ENCODE assay signal across 2 cellular contexts in the genomic region with DNA sequence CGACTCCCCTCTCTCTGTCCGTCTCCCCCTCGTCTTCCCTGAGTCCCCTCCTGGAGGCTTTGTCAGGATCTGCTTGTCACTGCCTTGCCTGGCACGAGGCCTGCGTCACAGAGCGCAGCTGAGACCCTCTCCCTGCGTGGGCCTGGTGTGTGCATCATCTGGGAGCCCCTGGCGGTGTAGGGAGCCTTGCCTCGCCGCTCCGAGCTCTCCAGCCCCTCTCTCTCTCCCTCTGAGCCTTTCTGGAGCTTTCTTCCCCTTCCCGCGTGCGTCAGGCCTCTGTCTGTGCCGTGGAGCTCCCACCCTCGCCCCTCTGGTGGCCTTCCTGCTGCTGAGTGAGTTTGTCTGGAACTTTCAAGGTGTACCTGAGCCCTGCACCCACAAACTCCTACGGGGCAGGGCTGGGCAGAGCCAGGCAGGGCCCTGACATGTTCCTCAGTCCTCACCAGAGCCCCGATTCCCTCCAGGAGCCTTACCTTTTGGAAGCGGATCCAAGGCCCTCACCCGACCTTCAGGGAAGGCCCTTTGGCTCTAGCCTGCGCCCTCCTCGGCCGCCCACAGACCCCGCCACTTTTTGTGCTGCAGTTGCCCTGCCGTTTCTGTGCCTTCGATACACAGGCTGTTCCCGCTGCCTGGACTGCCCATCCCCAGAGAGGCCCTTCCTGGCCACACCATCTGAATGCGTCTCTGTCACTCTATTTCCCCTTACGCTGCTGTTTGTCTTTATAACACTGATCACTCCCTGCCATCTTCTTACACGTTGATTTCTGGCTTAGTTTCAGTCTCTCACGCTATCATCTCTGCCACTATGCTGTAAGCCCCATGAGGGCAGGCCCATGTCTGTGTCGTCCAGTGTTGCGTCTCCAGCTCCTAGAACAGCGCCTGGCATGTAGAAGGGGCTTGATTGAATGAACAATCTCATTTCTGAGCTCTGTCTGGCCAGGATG.
TF ChIP-seq lines count a peak whose summit lies in the region.

No MANE protein-coding gene starts in this region.

TF ChIP-seq in H1, 55 proteins besides CTCF, POLR2A, EP300 and RAD21 (continued from another document):
- TF ChIP-seq SIRT6 (IDR thresholded peaks at IDR 0.05; ENCODE audit: low read length) (no peak), CEBPB (IDR thresholded peaks at IDR 0.05; ENCODE audit: low read depth, low read length) (no peak), SAP30 (IDR thresholded peaks at IDR 0.05; ENCODE audit: insufficient read depth, insufficient replicate concordance, low read length) (no peak), RXRA (IDR thresholded peaks at IDR 0.05; ENCODE audit: insufficient read depth, low read depth, low read length) (no peak), CBX5 (IDR thresholded peaks at IDR 0.05; ENCODE audit: low read depth, low read length) (no peak), SP4 (IDR thresholded peaks at IDR 0.05; ENCODE audit: low read length) (no peak), CREB1 (IDR thresholded peaks at IDR 0.05) (no peak), RNF2 (IDR thresholded peaks at IDR 0.05; ENCODE audit: borderline replicate concordance, low read depth, low read length, missing control alignments, poor library complexity, severe bottlenecking) (no peak), ZNF274 (IDR thresholded peaks at IDR 0.05; ENCODE audit: borderline replicate concordance, extremely low read depth, low read length) (no peak), RFX5 (IDR thresholded peaks at IDR 0.05; ENCODE audit: borderline replicate concordance, low read depth, low read length) (no peak)

TF ChIP-seq in neural cell, 6 proteins besides CTCF, POLR2A, EP300 and RAD21:
- TF ChIP-seq, protein P1, sequence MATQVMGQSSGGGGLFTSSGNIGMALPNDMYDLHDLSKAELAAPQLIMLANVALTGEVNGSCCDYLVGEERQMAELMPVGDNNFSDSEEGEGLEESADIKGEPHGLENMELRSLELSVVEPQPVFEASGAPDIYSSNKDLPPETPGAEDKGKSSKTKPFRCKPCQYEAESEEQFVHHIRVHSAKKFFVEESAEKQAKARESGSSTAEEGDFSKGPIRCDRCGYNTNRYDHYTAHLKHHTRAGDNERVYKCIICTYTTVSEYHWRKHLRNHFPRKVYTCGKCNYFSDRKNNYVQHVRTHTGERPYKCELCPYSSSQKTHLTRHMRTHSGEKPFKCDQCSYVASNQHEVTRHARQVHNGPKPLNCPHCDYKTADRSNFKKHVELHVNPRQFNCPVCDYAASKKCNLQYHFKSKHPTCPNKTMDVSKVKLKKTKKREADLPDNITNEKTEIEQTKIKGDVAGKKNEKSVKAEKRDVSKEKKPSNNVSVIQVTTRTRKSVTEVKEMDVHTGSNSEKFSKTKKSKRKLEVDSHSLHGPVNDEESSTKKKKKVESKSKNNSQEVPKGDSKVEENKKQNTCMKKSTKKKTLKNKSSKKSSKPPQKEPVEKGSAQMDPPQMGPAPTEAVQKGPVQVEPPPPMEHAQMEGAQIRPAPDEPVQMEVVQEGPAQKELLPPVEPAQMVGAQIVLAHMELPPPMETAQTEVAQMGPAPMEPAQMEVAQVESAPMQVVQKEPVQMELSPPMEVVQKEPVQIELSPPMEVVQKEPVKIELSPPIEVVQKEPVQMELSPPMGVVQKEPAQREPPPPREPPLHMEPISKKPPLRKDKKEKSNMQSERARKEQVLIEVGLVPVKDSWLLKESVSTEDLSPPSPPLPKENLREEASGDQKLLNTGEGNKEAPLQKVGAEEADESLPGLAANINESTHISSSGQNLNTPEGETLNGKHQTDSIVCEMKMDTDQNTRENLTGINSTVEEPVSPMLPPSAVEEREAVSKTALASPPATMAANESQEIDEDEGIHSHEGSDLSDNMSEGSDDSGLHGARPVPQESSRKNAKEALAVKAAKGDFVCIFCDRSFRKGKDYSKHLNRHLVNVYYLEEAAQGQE (IDR thresholded peaks at IDR 0.05; ENCODE audit: borderline replicate concordance), result no peak
- TF ChIP-seq EZH2 (IDR thresholded peaks at IDR 0.05; ENCODE audit: borderline replicate concordance, insufficient read depth, low read length, poor library complexity, severe bottlenecking), result no peak
- TF ChIP-seq TAF1 (IDR thresholded peaks at IDR 0.05; ENCODE audit: low read depth), result no peak
- no peak for TF ChIP-seq SMC3 (conservative IDR thresholded peaks at IDR 0.05; ENCODE audit: poor library complexity)
- no peak for TF ChIP-seq MXI1 (conservative IDR thresholded peaks at IDR 0.05; ENCODE audit: poor library complexity, severe bottlenecking)
- TF ChIP-seq POLR2AphosphoS5 (IDR thresholded peaks at IDR 0.05), result no peak
